15 cellular contexts compared by ENCODE assay signal in genomic region chr16:23134274-23134673, GRCh38. TPM values are rescaled to one million over a fixed set of nuclear protein-coding genes. Genes with fewer than 3 reads are reported as not detected.
DNase-seq lines count a peak whose midpoint lies in the region; ATAC-seq and TF ChIP-seq lines count a peak whose summit lies in the region.
"Had no signal": no experiment of that assay in that cellular context is flagged by ENCODE, and none has a peak within 500 bp of the region (broad histone marks: within the 10 kb centered on the region; RNA-seq: fewer than 3 reads in every experiment).

No MANE protein-coding gene starts in this region.

- H3K9me3 ChIP-seq in body of pancreas (no peaks in the 10 kb centered on the region), testis (no peaks in the 10 kb centered on the region)

- H3K36me3 ChIP-seq in body of pancreas (replicated peaks in 1 of 2; ENCODE audit: insufficient read depth in 1 of 2, low read depth in 2 of 2), result no peaks in the 10 kb centered on the region
- no peaks in the 10 kb centered on the region for H3K36me3 ChIP-seq in testis (ENCODE audit: low read depth, missing control alignments)
- H3K36me3 ChIP-seq: lower lobe of right lung, thoracic aorta had no signal

- intact Hi-C loops in body of pancreas (cut with DNase I) (no loop called here), left cardiac atrium (cut with DNase I) (no loop called here), testis (cut with DNase I; ENCODE audit: low total_unique reads) (no loop called here)

- peak; percentile 38 for ATAC-seq in body of pancreas
- peak; percentile 51 to 77 for ATAC-seq in left cardiac atrium
- ATAC-seq in GM18867 (IDR thresholded peaks at IDR 0.05; ENCODE audit: unreplicated experiment), result no peak
- ATAC-seq: lower lobe of right lung had no signal

- H3K4me3 ChIP-seq in body of pancreas, result no peak overlapping the region
- H3K4me3 ChIP-seq in testis, result no peak overlapping the region
- H3K4me3 ChIP-seq: lower lobe of right lung, smooth muscle cell had no signal

- 27 to 29% methylated on average over 3 of the region's 3 CpGs for WGBS in body of pancreas, 2 donors
- 63 to 68% methylated on average over 3 of the region's 3 CpGs for WGBS in testis, 2 donors

- TF ChIP-seq POLR2A in body of pancreas (IDR thresholded peaks at IDR 0.05) (no peak), testis (IDR thresholded peaks at IDR 0.05) (no peak)

- H3K27ac ChIP-seq in body of pancreas, result no peak overlapping the region
- peak overlapping the region in 1 of 2 donors; percentile 21 for H3K27ac ChIP-seq in testis

- peaks cover 20% of the 10 kb centered on the region for H3K4me1 ChIP-seq in body of pancreas
- peaks cover 4% of the 10 kb centered on the region for H3K4me1 ChIP-seq in testis

- DNase-seq in NCI-H1092 (lab: John Stamatoyannopoulos, UW) (peak; percentile 11), NCI-H1092 treated with DMSO at 0.1 percent for 48 hours (lab: John Stamatoyannopoulos, UW) (no peak), body of pancreas (peak in 3 of 4 donors; percentile 23 to 59 (median 28)), left cardiac atrium (peak; percentile 77), testis (peak; percentile 40), NCI-H2081 treated with DMSO at 0.1 percent for 48 hours (lab: John Stamatoyannopoulos, UW) (no peak), 8988T (no peak)
- DNase-seq: activated naive CD8-positive, alpha-beta T cell treated with anti-CD3 and anti-CD28 coated beads for 36 hours; effector CD8-positive, alpha-beta T cell; Kasumi-1; lower lobe of right lung; NCI-H524 treated with DMSO at 0.1 percent for 48 hours had no signal

- TF ChIP-seq CTCF in body of pancreas (IDR thresholded peaks at IDR 0.05), result no peak
- TF ChIP-seq CTCF in testis (IDR thresholded peaks at IDR 0.05), result no peak

- H3K27me3 ChIP-seq in body of pancreas, result no peaks in the 10 kb centered on the region
- no peaks in the 10 kb centered on the region for H3K27me3 ChIP-seq in testis

RNA-seq across cellular contexts. Expression of gene USP31, which starts 15.0 kb away (rescaled TPM):
- total RNA-seq in body of pancreas (1 to 10 TPM; 5.2 to 8.6 TPM), left cardiac atrium (10 to 100 TPM; 24.0 to 31.1 TPM), testis (10 to 100 TPM; 73.1 to 73.6 TPM)
- polyA plus RNA-seq in testis (ENCODE audit: insufficient read depth, low read depth, low replicate concordance), result 23.3 TPM

RNA-seq across cellular contexts. Expression of gene SCNN1G, which starts 48.3 kb away (rescaled TPM):
- total RNA-seq in body of pancreas (1 to 10 TPM in 1 of 2 donors, under 1 TPM in 1; 0.26 to 1.6 TPM), left cardiac atrium (under 1 TPM in 1 of 2 donors, not detected in 1; 0.13 TPM), testis (under 1 TPM; 0.16 to 0.19 TPM)
- not detected for polyA plus RNA-seq in testis (ENCODE audit: insufficient read depth, low read depth, low replicate concordance)
- total RNA-seq: activated naive CD8-positive, alpha-beta T cell treated with anti-CD3 and anti-CD28 coated beads for 36 hours; smooth muscle cell; thoracic aorta had no signal
- polyA plus RNA-seq: smooth muscle cell had no signal

Comparison
In these comparisons a context has a peak if more than half of its experiments do, and no peak if none do; other contexts are left out.
1. DNase-seq: peak in NCI-H1092 (single experiment), body of pancreas (3 of 4), left cardiac atrium (single experiment) and testis (single experiment); none in NCI-H1092 treated with DMSO at 0.1 percent for 48 hours (single experiment), NCI-H2081 treated with DMSO at 0.1 percent for 48 hours (single experiment) and 8988T (single experiment).